In the genomic region with DNA sequence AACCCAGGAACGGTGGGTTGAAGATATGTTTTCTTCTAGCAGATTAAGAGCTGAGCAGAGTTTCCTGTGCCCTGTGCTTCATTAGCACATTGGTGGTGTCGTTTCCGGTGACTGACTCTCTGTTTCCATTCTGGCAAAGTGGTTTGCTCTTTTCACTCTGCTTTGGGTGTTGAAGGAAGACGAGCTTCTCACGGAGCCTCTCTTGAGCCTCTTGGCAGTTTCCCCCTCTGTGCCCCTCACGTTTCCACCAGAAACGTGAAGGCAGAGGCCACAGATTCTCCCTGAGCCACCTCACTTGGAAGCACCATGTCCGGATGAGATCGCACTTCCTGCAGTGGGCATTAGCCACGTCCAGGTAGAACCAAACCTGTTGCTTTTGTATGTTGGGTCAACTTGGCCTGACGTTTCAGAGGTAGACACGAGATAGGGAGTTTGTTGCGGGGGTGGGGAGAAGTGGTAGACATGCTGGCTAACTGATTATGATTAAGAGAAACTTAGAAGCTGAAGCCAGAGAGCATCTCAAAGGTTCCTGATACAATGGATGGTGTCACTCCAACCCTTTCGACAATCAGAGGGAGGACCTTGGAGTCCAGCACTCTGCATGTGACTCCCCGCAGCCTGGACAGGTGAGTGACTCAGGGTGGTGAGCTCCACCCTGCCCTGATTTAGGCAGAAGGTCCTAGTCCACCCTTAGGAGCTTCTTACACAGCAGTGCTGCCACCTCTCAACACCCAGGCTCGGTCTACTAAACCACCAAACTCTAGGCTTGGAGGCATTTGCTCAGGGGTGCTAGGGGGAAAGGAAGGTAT, we compare ENCODE assay signal across 8 cellular contexts.
DNase-seq lines count a peak whose midpoint lies in the region; ATAC-seq and TF ChIP-seq lines count a peak whose summit lies in the region.

LAX1 (plus strand) TSS at position 155 of the 809 bp plus-strand sequence; CDS start at position 538, 383 bp downstream.

- peaks cover 18% of the 10 kb centered on the region for H3F3A ChIP-seq in Loucy (ENCODE audit: low read depth)

- H4K20me1 ChIP-seq in Loucy (ENCODE audit: insufficient read depth, low read length, poor library complexity, severe bottlenecking), result no peaks in the 10 kb centered on the region

- ATAC-seq in GM19452 (IDR thresholded peaks at IDR 0.05; ENCODE audit: unreplicated experiment) (peak; percentile 91), GM18519 (IDR thresholded peaks at IDR 0.05; ENCODE audit: low FRiP score, unreplicated experiment) (no peak)

- DNase-seq in activated T-helper 1 cell treated with Interleukin-2 at 50 U/mL for 16 hours (ENCODE audit: low read depth), result peak; percentile 64
- peak; percentile 63 to 77 (median 70) for DNase-seq in stimulated activated CD4-positive, alpha-beta T cell treated with anti-CD3 and anti-CD28 coated beads, Interleukin-12 subunit alpha, Interleukin-12 subunit beta, amount 100 ng/mL, for 48 hours (ENCODE audit: low read depth in 2 of 3, low spot score in 1 of 3)
- no peak for DNase-seq in GM03348 (ENCODE audit: low spot score)
- DNase-seq in NCI-H2227 treated with DMSO at 0.1 percent for 48 hours (lab: John Stamatoyannopoulos, UW), result no peak
- DNase-seq in superior temporal gyrus (ENCODE audit: extremely low spot score), result no peak

- H3K4me3 ChIP-seq in Loucy (ENCODE audit: low read length, poor library complexity, severe bottlenecking), result peak within 1 kb of the TSS; percentile 76

- H3K9me2 ChIP-seq in Loucy (replicated peaks; ENCODE audit: low read depth, low read length), result no peaks in the 10 kb centered on the region

- peaks cover 33% of the 10 kb centered on the region for H3K79me2 ChIP-seq in Loucy (ENCODE audit: insufficient read depth, low read length)

- peaks cover 53% of the 10 kb centered on the region for H3K4me1 ChIP-seq in Loucy (ENCODE audit: insufficient read depth, low read length, poor library complexity, severe bottlenecking)

- no peaks in the 10 kb centered on the region for H3K36me3 ChIP-seq in Loucy (ENCODE audit: insufficient read depth, low read length)

- peak within 1 kb of the TSS; percentile 75 for H3K4me2 ChIP-seq in Loucy (ENCODE audit: low read depth, low read length, poor library complexity, severe bottlenecking)

- no peaks in the 10 kb centered on the region for H3K27me3 ChIP-seq in Loucy (ENCODE audit: insufficient read depth, low read length, poor library complexity, severe bottlenecking)

- H3K9me3 ChIP-seq in Loucy (ENCODE audit: insufficient read depth, low read depth, low read length), result no peaks in the 10 kb centered on the region

- peak within 1 kb of the TSS; percentile 83 for H3K9ac ChIP-seq in Loucy (ENCODE audit: low read depth, low read length, poor library complexity, severe bottlenecking)

- no peak for TF ChIP-seq CTCF in Loucy (conservative IDR thresholded peaks at IDR 0.05; ENCODE audit: low read length)

- peak within 1 kb of the TSS; percentile 32 for H2AFZ ChIP-seq in Loucy (ENCODE audit: low read length)

Comparison
In these comparisons a context has a peak if more than half of its experiments do, and no peak if none do; other contexts are left out.
1. DNase-seq: peak in activated T-helper 1 cell treated with Interleukin-2 at 50 U/mL for 16 hours (single experiment) and stimulated activated CD4-positive, alpha-beta T cell treated with anti-CD3 and anti-CD28 coated beads, Interleukin-12 subunit alpha, Interleukin-12 subunit beta, amount 100 ng/mL, for 48 hours (3 of 3); none in GM03348 (single experiment), NCI-H2227 treated with DMSO at 0.1 percent for 48 hours (single experiment) and superior temporal gyrus (single experiment).